Comparison of ENCODE assay signal across 7 cellular contexts in the genomic region with DNA sequence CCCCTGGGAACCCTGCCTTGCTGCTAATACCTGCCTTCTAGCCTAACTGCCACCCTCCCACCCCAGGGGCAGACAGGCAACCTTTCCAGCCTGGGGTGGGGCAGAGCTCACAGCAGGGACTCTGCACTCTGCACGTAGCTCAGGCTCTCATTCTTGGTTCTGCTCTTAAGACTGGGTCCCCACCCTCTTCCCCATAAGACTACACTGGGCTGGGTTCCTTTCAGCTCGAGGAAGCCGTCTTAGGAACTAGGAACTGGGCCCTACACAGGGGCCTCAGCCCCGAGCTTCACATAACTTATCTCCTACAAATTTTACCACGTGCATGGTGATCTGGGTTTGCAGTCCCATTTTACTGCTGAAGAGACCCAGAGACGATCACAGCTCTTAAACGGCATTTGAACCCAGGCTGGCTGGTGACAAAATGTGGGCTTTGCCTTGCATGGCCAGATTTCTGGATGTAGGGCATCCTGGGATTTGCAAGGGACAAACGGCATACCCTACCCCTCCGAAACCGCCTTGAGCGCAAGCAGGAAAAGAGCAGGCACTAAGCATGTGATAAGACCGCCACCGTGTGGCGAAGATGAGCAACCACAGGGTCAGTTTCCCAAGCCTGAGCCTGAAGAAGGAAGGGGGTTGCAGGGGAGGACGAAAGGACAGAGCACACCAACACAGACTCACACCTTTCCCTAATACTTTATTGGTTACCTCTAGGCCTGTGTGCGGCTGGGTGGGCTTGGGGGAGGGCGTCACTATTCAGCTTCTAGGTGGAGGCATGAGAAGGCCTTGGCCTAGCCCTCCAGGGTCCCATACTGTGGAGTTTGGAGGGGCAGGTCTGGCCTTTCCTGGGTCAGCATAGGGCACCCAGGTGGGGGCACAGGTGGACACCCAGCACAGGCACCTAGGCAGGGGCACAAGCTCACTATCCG. TPM values are rescaled to one million over a fixed set of nuclear protein-coding genes. Genes with fewer than 3 reads are reported as not detected.
A peak's percentile ranks its signal among the peaks of the same experiment; 100 is the strongest.
DNase-seq lines count a peak whose midpoint lies in the region; ATAC-seq, FAIRE-seq and TF ChIP-seq lines count a peak whose summit lies in the region.

No MANE protein-coding gene starts in this region.

- H3K9me3 Mint-ChIP-seq in MCF 10A (ENCODE audit: unreplicated experiment) = no peaks in the 10 kb centered on the region

- no peaks in the 10 kb centered on the region for H3K27me3 ChIP-seq in small intestine (ENCODE audit: control insufficient read depth in 2 of 2, insufficient read depth in 2 of 2, low read length in 2 of 2)

- DNase-seq in GM12892 (ENCODE audit: insufficient read length) (no peak), NCI-H2107 treated with DMSO at 0.1 percent for 48 hours (lab: John Stamatoyannopoulos, UW; ENCODE audit: unreplicated experiment) (peak; percentile 65), MCF 10A (ENCODE audit: unreplicated experiment) (peak; percentile 87), iPS-NIHi7 (ENCODE audit: extremely low spot score) (peak; percentile 75), small intestine (peak; percentile 94)

- H3K4me3 ChIP-seq in small intestine (ENCODE audit: low read depth in 1 of 2, low read length in 2 of 2) = no peak overlapping the region

- no TSS peak for BruUV-seq in MCF 10A (replicated peaks; lab: Mats Ljungman, UMichigan)

- H3K27ac Mint-ChIP-seq in MCF 10A (ENCODE audit: low read depth, unreplicated experiment) = peak overlapping the region; percentile 84

- peaks cover 4 to 5% of the 10 kb centered on the region in 2 donors for H3K36me3 ChIP-seq in small intestine (ENCODE audit: control insufficient read depth in 2 of 2, insufficient read depth in 2 of 2, low read length in 2 of 2)

- no peaks in the 10 kb centered on the region for H3K9me3 ChIP-seq in small intestine (ENCODE audit: control insufficient read depth, low read depth)

- peaks cover 74% of the 10 kb centered on the region for H3K36me3 Mint-ChIP-seq in MCF 10A (ENCODE audit: insufficient read depth, unreplicated experiment)

- H3K4me3 Mint-ChIP-seq in MCF 10A (ENCODE audit: unreplicated experiment) = peak overlapping the region; percentile 35

- H3K27me3 Mint-ChIP-seq in MCF 10A (ENCODE audit: insufficient read depth, unreplicated experiment) = no peaks in the 10 kb centered on the region

- TF ChIP-seq POLR2A in GM12892 (IDR thresholded peaks at IDR 0.05; ENCODE audit: low read depth, low read length) = no peak

- ATAC-seq in GM21528 (IDR thresholded peaks at IDR 0.05; ENCODE audit: low FRiP score, unreplicated experiment) = no peak

- intact Hi-C loops in MCF 10A (cut with micrococcal nuclease) = loop anchor here (1.0 kb wide), 5 partner anchors 19 to 120 kb away; no protein-coding TSS in a partner anchor

- CTCF ChIA-PET in MCF 10A (lab: Yijun Ruan, JAX) = interaction anchor here (0.5 to 14.5 kb wide), 32 partner anchors 9 to 1135 kb away, joined by 3 to 307 read pairs (median 4); partner anchors contain the start of genes DNASE2, GCDH, HOOK2 and MAN2B1

- WGBS in small intestine, 3 donors = 4 to 6% (median 5%) methylated on average over 18 of the region's 18 CpGs

- POLR2A ChIA-PET in MCF 10A (lab: Yijun Ruan, JAX) = interaction anchor here (0.9 to 8.4 kb wide), 14 partner anchors 10 to 115 kb away, joined by 3 to 410 read pairs (median 5); partner anchors contain the start of genes DHPS, GET3, HOOK2 and RNASEH2A

- peaks cover 0 to 4% of the 10 kb centered on the region in 2 donors for H3K4me1 ChIP-seq in small intestine (ENCODE audit: control insufficient read depth in 2 of 2, insufficient read depth in 1 of 2, low read depth in 1 of 2, low read length in 1 of 2)

- FAIRE-seq in GM12892 (lab: Jason Lieb, UNC) (peak; percentile 84), TTC549 (lab: Jason Lieb, UNC) (peak; percentile 52), small intestine (lab: Jason Lieb, UNC) (no peak)

- peak; percentile 94 for TF ChIP-seq CTCF in MCF 10A (IDR thresholded peaks at IDR 0.05; ENCODE audit: unreplicated experiment)

- peaks cover 18% of the 10 kb centered on the region for H3K4me1 Mint-ChIP-seq in MCF 10A (ENCODE audit: insufficient read depth, unreplicated experiment)

- H3K27ac ChIP-seq in small intestine (ENCODE audit: low read depth in 1 of 2, low read length in 1 of 2) = peak overlapping the region; percentile 86 to 89

RNA-seq across cellular contexts. Expression of gene JUNB, which starts 5.1 kb away (rescaled TPM):
- 11.9 TPM for polyA plus RNA-seq in GM12892 (2012; ENCODE audit: missing spikeins)
- 86.4 and 125 TPM in 2 replicates for total RNA-seq in MCF 10A (2022)
- polyA plus RNA-seq in small intestine = 100 to 1,000 TPM in 1 of 3 donors, 10 to 100 TPM in 2; 44.7 to 214 (median 54.6) TPM

RNA-seq across cellular contexts. Expression of gene PRDX2, which starts 5.2 kb away (rescaled TPM):
- polyA plus RNA-seq in GM12892 (2012; ENCODE audit: missing spikeins) = 219 TPM
- total RNA-seq in MCF 10A (2022) = 224 and 295 TPM in 2 replicates
- 100 to 1,000 TPM; 390 to 523 (median 442) TPM for polyA plus RNA-seq in small intestine

RNA-seq across cellular contexts. Expression of gene THSD8, which starts 5.5 kb away (rescaled TPM):
- polyA plus RNA-seq in GM12892 (2012; ENCODE audit: missing spikeins) = 16.1 TPM
- 6.9 and 14.5 TPM in 2 replicates for total RNA-seq in MCF 10A (2022)
- polyA plus RNA-seq in small intestine = 1 to 10 TPM in 2 of 3 donors, not detected in 1; 3.1 to 4.0 TPM

RNA-seq across cellular contexts. Expression of gene RNASEH2A, which starts 10.0 kb away (rescaled TPM):
- 33.0 TPM for polyA plus RNA-seq in GM12892 (2012; ENCODE audit: missing spikeins)
- total RNA-seq in MCF 10A (2022) = 11.2 and 16.7 TPM in 2 replicates
- 10 to 100 TPM in 1 of 3 donors, 1 to 10 TPM in 2; 3.1 to 22.3 (median 7.0) TPM for polyA plus RNA-seq in small intestine

RNA-seq across cellular contexts. Expression of gene HOOK2, which starts 21.1 kb away (rescaled TPM):
- polyA plus RNA-seq in GM12892 (2012; ENCODE audit: missing spikeins) = 10.7 TPM
- 31.6 and 32.8 TPM in 2 replicates for total RNA-seq in MCF 10A (2022)
- polyA plus RNA-seq in small intestine = 100 to 1,000 TPM in 2 of 3 donors, 10 to 100 TPM in 1; 61.8 to 206 (median 134) TPM
